24 cellular contexts compared by ENCODE assay signal in genomic region chr3:71562938-71563337, GRCh38.
"Had no signal": no experiment of that assay in that cellular context is flagged by ENCODE, and none has a peak within 500 bp of the region (broad histone marks: within the 10 kb centered on the region; RNA-seq: fewer than 3 reads in every experiment).

No MANE protein-coding gene starts in this region.

- H3K27ac Mint-ChIP-seq: activated CD4-positive, alpha-beta T cell treated with anti-CD3 and anti-CD28 coated beads, Interleukin-2, amount 10 ng/mL, durations not matched to agents 24 days and 14 days; activated CD8-positive, alpha-beta memory T cell treated with anti-CD3 and anti-CD28 coated beads, Interleukin-2, amount 10 ng/mL, durations not matched to agents 7 days and 5 days; activated CD8-positive, alpha-beta T cell treated with anti-CD3 and anti-CD28 coated beads for 36 hours; activated naive CD4-positive, alpha-beta T cell treated with anti-CD3 and anti-CD28 coated beads, Interleukin-2, amount 10 ng/mL, durations not matched to agents 7 days and 5 days; neural progenitor cell; progenitor cell of endocrine pancreas; stimulated activated naive B cell treated with anti-CD40 and anti-IgM and Interleukin-4, amounts not matched to agents 10 μg/mL and 1 μg/mL and 100 μg/mL, for 72 hours; T-helper 1 cell treated with Interleukin-12 subunit alpha and Interleukin-12 subunit beta and Interleukin-4 antibody, amounts not matched to agents 30 μg/mL and 1 μg/mL, for 36 hours had no signal

- H3K27me3 Mint-ChIP-seq: activated CD4-positive, alpha-beta T cell treated with anti-CD3 and anti-CD28 coated beads, Interleukin-2, amount 10 ng/mL, durations not matched to agents 24 days and 14 days; activated CD8-positive, alpha-beta memory T cell treated with anti-CD3 and anti-CD28 coated beads, Interleukin-2, amount 10 ng/mL, durations not matched to agents 7 days and 5 days; activated CD8-positive, alpha-beta T cell treated with anti-CD3 and anti-CD28 coated beads for 36 hours; activated naive CD4-positive, alpha-beta T cell treated with anti-CD3 and anti-CD28 coated beads, Interleukin-2, amount 10 ng/mL, durations not matched to agents 7 days and 5 days; naive thymus-derived CD8-positive, alpha-beta T cell; progenitor cell of endocrine pancreas; stimulated activated naive B cell treated with anti-CD40 and anti-IgM and Interleukin-4, amounts not matched to agents 10 μg/mL and 1 μg/mL and 100 μg/mL, for 72 hours had no signal

- H2AFZ ChIP-seq: neural progenitor cell had no signal

- H3K36me3 ChIP-seq: neural progenitor cell, thoracic aorta had no signal

- H3K27me3 ChIP-seq: heart right ventricle, neural progenitor cell, sigmoid colon, upper lobe of left lung had no signal

- H3K9me3 Mint-ChIP-seq: activated naive CD4-positive, alpha-beta T cell treated with anti-CD3 and anti-CD28 coated beads, Interleukin-2, amount 10 ng/mL, durations not matched to agents 7 days and 5 days; stimulated activated naive B cell treated with anti-CD40 and anti-IgM and Interleukin-4, amounts not matched to agents 10 μg/mL and 1 μg/mL and 100 μg/mL, for 72 hours; T-helper 1 cell treated with Interleukin-12 subunit alpha and Interleukin-12 subunit beta and Interleukin-4 antibody, amounts not matched to agents 30 μg/mL and 1 μg/mL, for 36 hours had no signal

- DNase-seq: activated CD4-positive, alpha-beta T cell treated with anti-CD3 and anti-CD28 coated beads, Interleukin-2, amount 10 ng/mL, durations not matched to agents 24 days and 14 days; activated CD8-positive, alpha-beta memory T cell treated with anti-CD3 and anti-CD28 coated beads, Interleukin-2, amount 10 ng/mL, durations not matched to agents 7 days and 5 days; activated CD8-positive, alpha-beta T cell treated with anti-CD3 and anti-CD28 coated beads for 36 hours; activated effector memory CD4-positive, alpha-beta T cell treated with anti-CD3 and anti-CD28 coated beads, Interleukin-2, amount 50 U/mL, for 16 hours; activated naive CD4-positive, alpha-beta T cell treated with anti-CD3 and anti-CD28 coated beads, Interleukin-2, amount 10 ng/mL, durations not matched to agents 7 days and 5 days; activated T-cell treated with anti-CD3 and anti-CD28 coated beads for 4 hours; amygdala; cerebellar nuclear complex; effector CD4-positive, alpha-beta T cell; foreskin fibroblast; heart right ventricle; islet precursor cell; lower lobe of right lung; naive thymus-derived CD8-positive, alpha-beta T cell; retina; sigmoid colon; stimulated activated CD4-positive, alpha-beta T cell treated with anti-CD3 and anti-CD28 coated beads, Interleukin-2, amount 100 ng/mL, for 48 hours; stimulated activated CD8-positive, alpha-beta memory T cell treated with anti-CD3 and anti-CD28 coated beads, Interleukin-4, amount 100 ng/mL, for 48 hours; stimulated activated naive B cell treated with anti-CD40 and anti-IgM and Interleukin-4, amounts not matched to agents 10 μg/mL and 1 μg/mL and 100 μg/mL, for 72 hours; upper lobe of left lung had no signal

- H3K4me3 Mint-ChIP-seq: activated CD4-positive, alpha-beta T cell treated with anti-CD3 and anti-CD28 coated beads, Interleukin-2, amount 10 ng/mL, durations not matched to agents 24 days and 14 days; activated CD8-positive, alpha-beta memory T cell treated with anti-CD3 and anti-CD28 coated beads, Interleukin-2, amount 10 ng/mL, durations not matched to agents 7 days and 5 days; activated CD8-positive, alpha-beta T cell treated with anti-CD3 and anti-CD28 coated beads for 36 hours; activated naive CD4-positive, alpha-beta T cell treated with anti-CD3 and anti-CD28 coated beads, Interleukin-2, amount 10 ng/mL, durations not matched to agents 7 days and 5 days; naive thymus-derived CD8-positive, alpha-beta T cell; neural progenitor cell; stimulated activated naive B cell treated with anti-CD40 and anti-IgM and Interleukin-4, amounts not matched to agents 10 μg/mL and 1 μg/mL and 100 μg/mL, for 72 hours; T-helper 1 cell treated with Interleukin-12 subunit alpha and Interleukin-12 subunit beta and Interleukin-4 antibody, amounts not matched to agents 30 μg/mL and 1 μg/mL, for 36 hours had no signal

- H3K4me1 ChIP-seq: lower lobe of right lung had no signal

- H3K4me1 Mint-ChIP-seq: neural progenitor cell had no signal

- H3K4me2 ChIP-seq: neural progenitor cell had no signal

- H3K9me3 ChIP-seq: heart right ventricle, lower lobe of right lung, sigmoid colon, thoracic aorta, upper lobe of left lung had no signal

- H3K9ac ChIP-seq: neural progenitor cell had no signal

- H3K27ac ChIP-seq: heart right ventricle, lower lobe of right lung, neural progenitor cell, sigmoid colon, thoracic aorta, upper lobe of left lung had no signal

- H3K4me3 ChIP-seq: heart right ventricle, lower lobe of right lung, neural progenitor cell, sigmoid colon, thoracic aorta, upper lobe of left lung had no signal

- ATAC-seq: activated CD8-positive, alpha-beta memory T cell treated with anti-CD3 and anti-CD28 coated beads, Interleukin-2, amount 10 ng/mL, durations not matched to agents 7 days and 5 days; activated CD8-positive, alpha-beta T cell treated with anti-CD3 and anti-CD28 coated beads for 36 hours; heart right ventricle; naive thymus-derived CD8-positive, alpha-beta T cell had no signal
